Comparison of ENCODE assay signal across 1 cellular context in genomic region chr10:103645141-103646054, GRCh38.
TF ChIP-seq lines count a peak whose summit lies in the region.

No MANE protein-coding gene starts in this region.

TF ChIP-seq in HepG2, 621 proteins besides CTCF, POLR2A, EP300 and RAD21 (continued from another document):
- TF ChIP-seq ZNF687 (CRISPR knock-in tag; IDR thresholded peaks at IDR 0.05) (peak; percentile 65), XRCC5 (optimal IDR thresholded peaks at IDR 0.05; ENCODE audit: low read length) (peak; percentile 70), FOXP4 (CRISPR knock-in tag; IDR thresholded peaks at IDR 0.05) (peak; percentile 42; the same call in 1 of the 2 replicates), NCOR1 (IDR thresholded peaks at IDR 0.05; ENCODE audit: borderline replicate concordance, low read length) (peak; percentile 37; the same call in 1 of the 2 replicates), TBX3 (IDR thresholded peaks at IDR 0.05; ENCODE audit: borderline replicate concordance) (peak; percentile 81), CSRNP1 (CRISPR knock-in tag; IDR thresholded peaks at IDR 0.05) (no peak), KMT2A (CRISPR knock-in tag; IDR thresholded peaks at IDR 0.05) (0 out of 2 replicates have a peak, but pooled peaks have one; percentile 30), SKIL (CRISPR knock-in tag; IDR thresholded peaks at IDR 0.05; ENCODE audit: borderline replicate concordance) (peak; percentile 43; the same call in 1 of the 2 replicates), SOX5 (CRISPR knock-in tag; IDR thresholded peaks at IDR 0.05; ENCODE audit: borderline replicate concordance) (peak; percentile 25; the same call in 1 of the 2 replicates), CCDC6 (CRISPR knock-in tag; IDR thresholded peaks at IDR 0.05) (no peak), HNF4G (IDR thresholded peaks at IDR 0.05; ENCODE audit: borderline replicate concordance, low read depth, low read length) (0 out of 2 replicates have a peak, but pooled peaks have one; percentile 46), HNF4G (CRISPR knock-in tag; IDR thresholded peaks at IDR 0.05; ENCODE audit: borderline replicate concordance, low read depth) (no peak), ZNF574 (CRISPR knock-in tag; IDR thresholded peaks at IDR 0.05) (peak; percentile 60), POLR2G (IDR thresholded peaks at IDR 0.05; ENCODE audit: low read depth, low read length) (no peak), SOX6 (IDR thresholded peaks at IDR 0.05) (no peak), SOX6 (CRISPR knock-in tag; IDR thresholded peaks at IDR 0.05) (peak; percentile 74), ZNF121 (CRISPR knock-in tag; IDR thresholded peaks at IDR 0.05) (peak; percentile 17; the same call in 1 of the 2 replicates), ZEB1 (IDR thresholded peaks at IDR 0.05; ENCODE audit: insufficient replicate concordance, low read depth) (peak; percentile 40), CEBPG (CRISPR knock-in tag; IDR thresholded peaks at IDR 0.05) (peak; percentile 80)
